In genomic region chr10:123148414-123149161, GRCh38 we compare ENCODE assay signal across 9 cellular contexts. TPM values are rescaled to one million over a fixed set of nuclear protein-coding genes. Genes with fewer than 3 reads are reported as not detected.
DNase-seq lines count a peak whose midpoint lies in the region; ATAC-seq, FAIRE-seq and TF ChIP-seq lines count a peak whose summit lies in the region.
"Had no signal": no experiment of that assay in that cellular context is flagged by ENCODE, and none has a peak within 500 bp of the region (broad histone marks: within the 10 kb centered on the region; RNA-seq: fewer than 3 reads in every experiment).

No MANE protein-coding gene starts in this region.

- FAIRE-seq in K562 (lab: Jason Lieb, UNC), result no peak

- WGBS in K562 (ENCODE audit: insufficient coverage, low coverage, missing lambda C conversion rate), result 79% methylated on average over 18 of the region's 55 CpGs

- no peaks in the 10 kb centered on the region for H3K9me3 ChIP-seq in K562 (replicated peaks; ENCODE audit: control insufficient read depth, insufficient read depth, low read depth, low read length)

- BruUV-seq in K562 (replicated peaks; lab: Mats Ljungman, UMichigan), result no TSS peak

- TF ChIP-seq CTCF in GM10266 (IDR thresholded peaks at IDR 0.05; ENCODE audit: control insufficient read depth, insufficient read depth, low read depth, missing control alignments) (no peak), K562 (IDR thresholded peaks at IDR 0.05 in 2 of 3, conservative IDR thresholded peaks at IDR 0.05 in 1 of 3; ENCODE audit: insufficient read depth in 2 of 3, low read depth in 1 of 3, low read length in 3 of 3) (no peak), neural crest cell (conservative IDR thresholded peaks at IDR 0.05) (no peak)

- no peak overlapping the region for H2AFZ ChIP-seq in K562 (ENCODE audit: low read depth, low read length)

- H3K4me3 Mint-ChIP-seq in neural crest cell, result peak overlapping the region; percentile 10

- no peak overlapping the region for H3K4me2 ChIP-seq in K562 (ENCODE audit: insufficient read depth, low read length)

- no peak for TF ChIP-seq RAD21 in K562 (CRISPR knock-in tag; conservative IDR thresholded peaks at IDR 0.05 in 1 of 2, IDR thresholded peaks at IDR 0.05 in 1 of 2)

- in situ Hi-C loops in KBM-7 (cut with MboI; ENCODE audit: low pct_unique_long_range_greater_than_20kb, low sequenced_read_pairs), result loop anchor here (25.0 kb wide), 1 partner anchor 414 kb away; no protein-coding TSS in a partner anchor
- in situ Hi-C loops in K562 (cut with MboI), result no loop called here

- no peaks in the 10 kb centered on the region for H3K79me2 ChIP-seq in K562 (ENCODE audit: control insufficient read depth, insufficient read depth, low read length)

- peaks cover 19% of the 10 kb centered on the region for H3K4me1 Mint-ChIP-seq in neural crest cell

- H3K27me3 ChIP-seq in K562 (ENCODE audit: control insufficient read depth in 2 of 2, insufficient read depth in 2 of 2, low read length in 2 of 2), result no peaks in the 10 kb centered on the region

- H3K27me3 Mint-ChIP-seq in neural crest cell (ENCODE audit: low read depth), result peaks cover 96% of the 10 kb centered on the region

- H4K20me1 ChIP-seq in K562 (replicated peaks; ENCODE audit: control insufficient read depth, insufficient read depth, low read length), result no peaks in the 10 kb centered on the region

- no peak overlapping the region for H3K27ac ChIP-seq in K562 (ENCODE audit: extremely low read depth, low read depth, low read length)
- H3K27ac ChIP-seq: VCaP had no signal

- no peak for TF ChIP-seq POLR2A in K562 (conservative IDR thresholded peaks at IDR 0.05)

- peak overlapping the region; percentile 19; the same call in 1 of the 2 replicates for H3K4me3 ChIP-seq in K562

- H3K36me3 Mint-ChIP-seq in neural crest cell (ENCODE audit: low read depth), result no peaks in the 10 kb centered on the region

- POLR2A ChIA-PET in K562 (lab: Yijun Ruan, JAX), result interaction anchor here (1.9 kb wide), 1 partner anchor 9 kb away, joined by 6 read pairs; no protein-coding TSS in a partner anchor

- no peaks in the 10 kb centered on the region for H3K9me3 Mint-ChIP-seq in neural crest cell

- H3K27ac Mint-ChIP-seq in neural crest cell (ENCODE audit: unreplicated experiment), result no peak overlapping the region

- no peaks in the 10 kb centered on the region for H3K36me3 ChIP-seq in K562 (ENCODE audit: control insufficient read depth, insufficient read depth, low read length)

- no peaks in the 10 kb centered on the region for H3K9me1 ChIP-seq in K562 (ENCODE audit: control insufficient read depth, insufficient read depth, low read length)

- peaks cover 10 to 23% of the 10 kb centered on the region in 2 experiments; a peak in 4 of 5 replicates for H3K4me1 ChIP-seq in K562 (replicated peaks in 1 of 2; ENCODE audit: control insufficient read depth in 2 of 2, insufficient read depth in 2 of 2, low read length in 2 of 2)

- no peak for TF ChIP-seq EP300 in K562 (IDR thresholded peaks at IDR 0.05; ENCODE audit: low read length)

- no peak overlapping the region for H3K9ac ChIP-seq in K562 (ENCODE audit: insufficient read depth in 1 of 2, low read depth in 2 of 2, low read length in 2 of 2)

- intact Hi-C loops in K562 (cut with micrococcal nuclease), result no loop called here

- no peak for ATAC-seq in K562
- ATAC-seq in activated CD4-positive, CD25-positive, alpha-beta regulatory T cell treated with anti-CD3 and anti-CD28 coated beads, Interleukin-2, amount 50 U/mL, for 24 hours, result no peak

- CTCF ChIA-PET in K562 (lab: Yijun Ruan, JAX; ENCODE audit: low intra/inter-chr PET ratio), result no interaction called here

- DNase-seq in GM10266 (ENCODE audit: extremely low spot score) (peak; percentile 61), KBM-7 (peak; percentile 52), K562 (ENCODE audit: extremely low read depth in 1 of 4, low spot score in 3 of 4) (no peak), neural crest cell (ENCODE audit: low read depth, low spot score) (no peak), SHP77 (lab: John Stamatoyannopoulos, UW) (no peak), NCI-H2029 (lab: John Stamatoyannopoulos, UW) (no peak)

TF ChIP-seq in K562, 482 proteins besides CTCF, POLR2A, EP300 and RAD21 (continues in another document):
- TF ChIP-seq ZNF316 (IDR thresholded peaks at IDR 0.05) (no peak), GTF2A2 (tag; IDR thresholded peaks at IDR 0.05) (no peak), MTF1 (CRISPR knock-in tag; IDR thresholded peaks at IDR 0.05; ENCODE audit: borderline replicate concordance) (no peak)

RNA-seq across cellular contexts. Expression of gene HMX2, which starts 0.7 kb away (rescaled TPM):
- 0.42 TPM in 1 of 2 replicates, not detected in the other for total RNA-seq in K562 (2011; cell fraction: chromatin; rRNA removed; ENCODE audit: low replicate concordance)
- 0.33 TPM in 1 of 2 replicates, not detected in the other for total RNA-seq in K562 (2011; cell fraction: nucleolus; rRNA removed)
- 0.38 TPM in 1 of 2 replicates, not detected in the other for total RNA-seq in K562 (2011; cell fraction: nucleoplasm; rRNA removed)
- total RNA-seq in K562 (2014; rRNA removed) (0.36 and 0.37 TPM in 2 replicates), K562 (2014; rRNA removed; fragmentation: Illumina TruSeq; extraction: Trizol) (0.07 and 0.13 TPM in 2 replicates), K562 (2015; rRNA removed; fragmentation: Illumina TruSeq; extraction: Trizol) (0.07 TPM in 1 of 2 replicates, not detected in the other), K562 (2021) (0.40 and 0.58 TPM in 2 replicates), neural crest cell (not detected in 2 replicates)
- polyA plus RNA-seq in K562 (2011; rRNA removed) (0.08 TPM in 1 of 2 replicates, not detected in the other), K562 (2014; fragmentation: Illumina TruSeq; extraction: Trizol) (0.09 and 0.12 TPM in 2 replicates), K562 (2014; fragmentation: Nextera tagmentation; extraction: Ambion mirVana) (not detected), K562 (2014; rRNA removed) (0.05 and 0.37 TPM in 2 replicates)
- polyA plus RNA-seq in K562 (2011; cell fraction: cytosol; rRNA removed), result 0.10 TPM in 1 of 2 replicates, not detected in the other
- polyA plus RNA-seq in K562 (2011; cell fraction: nucleus; rRNA removed), result 0.20 TPM in 1 of 2 replicates, not detected in the other
- polyA plus RNA-seq in K562 (2012), result 0.26 and 0.44 TPM in 2 replicates
- polyA minus RNA-seq in K562 (2011; rRNA and poly(A)+ RNA removed), result not detected in 2 replicates
- polyA minus RNA-seq in K562 (2011; cell fraction: cytosol; rRNA and poly(A)+ RNA removed), result not detected in 2 replicates
- not detected in 2 replicates for polyA minus RNA-seq in K562 (2011; cell fraction: nucleus; rRNA and poly(A)+ RNA removed)

RNA-seq across cellular contexts. Expression of gene BUB3, which starts 5.6 kb away (rescaled TPM):
- 149 and 187 TPM in 2 replicates for total RNA-seq in K562 (2011; cell fraction: chromatin; rRNA removed; ENCODE audit: low replicate concordance)
- 124 and 136 TPM in 2 replicates for total RNA-seq in K562 (2011; cell fraction: nucleolus; rRNA removed)
- 122 and 148 TPM in 2 replicates for total RNA-seq in K562 (2011; cell fraction: nucleoplasm; rRNA removed)
- 167 and 343 TPM in 2 replicates for total RNA-seq in K562 (2014; rRNA removed)
- 175 and 182 TPM in 2 replicates for total RNA-seq in K562 (2014; rRNA removed; fragmentation: Illumina TruSeq; extraction: Trizol)
- 176 TPM in 2 replicates for total RNA-seq in K562 (2015; rRNA removed; fragmentation: Illumina TruSeq; extraction: Trizol)
- 184 and 188 TPM in 2 replicates for total RNA-seq in K562 (2021)
- polyA plus RNA-seq in K562 (2011; rRNA removed), result 284 and 291 TPM in 2 replicates
- polyA plus RNA-seq in K562 (2011; cell fraction: cytosol; rRNA removed), result 229 and 238 TPM in 2 replicates
- 508 and 513 TPM in 2 replicates for polyA plus RNA-seq in K562 (2011; cell fraction: nucleus; rRNA removed)
- polyA plus RNA-seq in K562 (2012), result 240 and 296 TPM in 2 replicates
- polyA plus RNA-seq in K562 (2014; fragmentation: Illumina TruSeq; extraction: Trizol), result 225 and 269 TPM in 2 replicates
- 100 to 1,000 TPM; 597 to 761 TPM for polyA plus RNA-seq in K562 (2014; fragmentation: Nextera tagmentation; extraction: Ambion mirVana)
- 226 and 272 TPM in 2 replicates for polyA plus RNA-seq in K562 (2014; rRNA removed)
- 277 and 350 TPM in 2 replicates for polyA minus RNA-seq in K562 (2011; rRNA and poly(A)+ RNA removed)
- 163 and 167 TPM in 2 replicates for polyA minus RNA-seq in K562 (2011; cell fraction: cytosol; rRNA and poly(A)+ RNA removed)
- 142 and 231 TPM in 2 replicates for polyA minus RNA-seq in K562 (2011; cell fraction: nucleus; rRNA and poly(A)+ RNA removed)
- 171 and 182 TPM in 2 replicates for total RNA-seq in neural crest cell

RNA-seq across cellular contexts. Expression of gene HMX3, which starts 12.8 kb away (rescaled TPM):
- 2.2 and 9.0 TPM in 2 replicates for total RNA-seq in K562 (2011; cell fraction: chromatin; rRNA removed; ENCODE audit: low replicate concordance)
- 13.3 and 15.8 TPM in 2 replicates for total RNA-seq in K562 (2011; cell fraction: nucleolus; rRNA removed)
- total RNA-seq in K562 (2011; cell fraction: nucleoplasm; rRNA removed), result 5.8 and 6.7 TPM in 2 replicates
- total RNA-seq in K562 (2014; rRNA removed) (26.8 and 42.7 TPM in 2 replicates), K562 (2014; rRNA removed; fragmentation: Illumina TruSeq; extraction: Trizol) (0.41 and 0.58 TPM in 2 replicates), K562 (2015; rRNA removed; fragmentation: Illumina TruSeq; extraction: Trizol) (7.4 and 9.6 TPM in 2 replicates), K562 (2021) (43.2 and 43.5 TPM in 2 replicates), neural crest cell (not detected in 2 replicates)
- polyA plus RNA-seq in K562 (2011; rRNA removed) (1.2 and 2.8 TPM in 2 replicates), K562 (2014; fragmentation: Illumina TruSeq; extraction: Trizol) (0.55 and 2.8 TPM in 2 replicates), K562 (2014; fragmentation: Nextera tagmentation; extraction: Ambion mirVana) (not detected), K562 (2014; rRNA removed) (20.5 and 24.5 TPM in 2 replicates)
- polyA plus RNA-seq in K562 (2011; cell fraction: cytosol; rRNA removed), result 4.1 and 13.3 TPM in 2 replicates
- polyA plus RNA-seq in K562 (2011; cell fraction: nucleus; rRNA removed), result 3.4 and 9.2 TPM in 2 replicates
- 7.9 and 14.4 TPM in 2 replicates for polyA plus RNA-seq in K562 (2012)
- polyA minus RNA-seq in K562 (2011; rRNA and poly(A)+ RNA removed), result 0.33 and 0.56 TPM in 2 replicates
- 8.2 and 15.7 TPM in 2 replicates for polyA minus RNA-seq in K562 (2011; cell fraction: cytosol; rRNA and poly(A)+ RNA removed)
- polyA minus RNA-seq in K562 (2011; cell fraction: nucleus; rRNA and poly(A)+ RNA removed), result 4.8 and 5.0 TPM in 2 replicates
- total RNA-seq: HT1080 had no signal

Comparison
In these comparisons a context has a peak if more than half of its experiments do, and no peak if none do; other contexts are left out.
1. DNase-seq: peak in GM10266 (single experiment) and KBM-7 (single experiment); none in K562 (0 of 4), neural crest cell (single experiment), SHP77 (0 of 2) and NCI-H2029 (single experiment).